ENCODE assay signal across 8 cellular contexts in genomic region chr7:33129806-33130153, GRCh38. TPM values are rescaled to one million over a fixed set of nuclear protein-coding genes. Genes with fewer than 3 reads are reported as not detected.
DNase-seq lines count a peak whose midpoint lies in the region; ATAC-seq, FAIRE-seq and TF ChIP-seq lines count a peak whose summit lies in the region.

No MANE protein-coding gene starts in this region.

- H3K9me2 ChIP-seq in GM23338 (ENCODE audit: insufficient read depth) (no peaks in the 10 kb centered on the region), hepatocyte (replicated peaks; ENCODE audit: insufficient read depth) (no peaks in the 10 kb centered on the region)

- H3K79me2 ChIP-seq in GM23338 (replicated peaks; ENCODE audit: insufficient read depth) (no peaks in the 10 kb centered on the region), hepatocyte (peaks cover 22% of the 10 kb centered on the region)

- H3K4me3 Mint-ChIP-seq in GM23338 = peak overlapping the region; percentile 98
- H3K4me3 Mint-ChIP-seq in activated T-helper 17 cell treated with anti-CD3 and anti-CD28 coated beads, Interleukin-2, amount 50 U/mL, for 72 hours = peak overlapping the region; percentile 95

- H3K9me3 ChIP-seq in hepatocyte (ENCODE audit: low read depth) (no peaks in the 10 kb centered on the region), small intestine (ENCODE audit: control insufficient read depth, low read depth) (no peaks in the 10 kb centered on the region)

- no peaks in the 10 kb centered on the region for H3F3A ChIP-seq in GM23338 (replicated peaks; ENCODE audit: low read depth)

- TF ChIP-seq CTCF in 22Rv1 (IDR thresholded peaks at IDR 0.05) = no peak
- no peak for TF ChIP-seq CTCF in GM23338 (conservative IDR thresholded peaks at IDR 0.05; ENCODE audit: low read depth in 2 of 2)
- no peak for TF ChIP-seq CTCF in hepatocyte (IDR thresholded peaks at IDR 0.05; ENCODE audit: poor library complexity)

- peak overlapping the region; percentile 91 for H3K4me2 ChIP-seq in GM23338
- H3K4me2 ChIP-seq in hepatocyte = peak overlapping the region; percentile 86

- peak overlapping the region; percentile 91 for H3K27ac Mint-ChIP-seq in GM23338
- peak overlapping the region; percentile 90 for H3K27ac Mint-ChIP-seq in activated T-helper 17 cell treated with anti-CD3 and anti-CD28 coated beads, Interleukin-2, amount 50 U/mL, for 72 hours

- H3K4me1 ChIP-seq in GM23338 (ENCODE audit: insufficient read depth) (peaks cover 6% of the 10 kb centered on the region; the same call in 1 of the 2 replicates), hepatocyte (ENCODE audit: insufficient read depth) (peaks cover 5% of the 10 kb centered on the region), small intestine (ENCODE audit: control insufficient read depth in 2 of 2, insufficient read depth in 1 of 2, low read depth in 1 of 2, low read length in 1 of 2) (no peaks in the 10 kb centered on the region)

- H3K36me3 ChIP-seq in GM23338 (ENCODE audit: insufficient read depth) (no peaks in the 10 kb centered on the region), hepatocyte (replicated peaks; ENCODE audit: insufficient read depth, low read depth) (no peaks in the 10 kb centered on the region), small intestine (ENCODE audit: control insufficient read depth in 2 of 2, insufficient read depth in 2 of 2, low read length in 2 of 2) (no peaks in the 10 kb centered on the region)

- WGBS in hepatocyte (ENCODE audit: low lambda C conversion rate, missing lambda C conversion rate) = 2% methylated on average over 11 of the region's 11 CpGs
- WGBS in small intestine, 3 donors = 0% methylated on average over 11 of the region's 11 CpGs

- peak overlapping the region; percentile 76 for H3K4me3 ChIP-seq in GM23338
- H3K4me3 ChIP-seq in hepatocyte = peak overlapping the region; percentile 66
- H3K4me3 ChIP-seq in small intestine (ENCODE audit: low read depth in 1 of 2, low read length in 2 of 2) = peak overlapping the region; percentile 39 to 88

- H3K4me1 Mint-ChIP-seq in GM23338 = peaks cover 8% of the 10 kb centered on the region
- peaks cover 6% of the 10 kb centered on the region for H3K4me1 Mint-ChIP-seq in activated T-helper 17 cell treated with anti-CD3 and anti-CD28 coated beads, Interleukin-2, amount 50 U/mL, for 72 hours

- DNase-seq in GM23338 (ENCODE audit: low spot score) (no peak), hepatocyte (ENCODE audit: low spot score) (peak; percentile 12), small intestine (peak; percentile 8), iPS-NIHi7 (ENCODE audit: extremely low spot score) (no peak), OCI-M1 (lab: John Stamatoyannopoulos, UW) (no peak)
- no peak for DNase-seq in stimulated activated CD4-positive, alpha-beta T cell treated with anti-CD3 and anti-CD28 coated beads, Interleukin-2, amount 100 ng/mL, for 48 hours

- H3K36me3 Mint-ChIP-seq in GM23338 (ENCODE audit: low read depth) = no peaks in the 10 kb centered on the region
- H3K36me3 Mint-ChIP-seq in activated T-helper 17 cell treated with anti-CD3 and anti-CD28 coated beads, Interleukin-2, amount 50 U/mL, for 72 hours (ENCODE audit: low read depth) = no peaks in the 10 kb centered on the region

- H4K20me1 ChIP-seq in GM23338 (replicated peaks; ENCODE audit: insufficient read depth) (no peaks in the 10 kb centered on the region), hepatocyte (ENCODE audit: insufficient read depth, poor library complexity, severe bottlenecking) (no peaks in the 10 kb centered on the region)

- no peak for FAIRE-seq in small intestine (lab: Jason Lieb, UNC)

- no peaks in the 10 kb centered on the region for H3K27me3 Mint-ChIP-seq in GM23338 (ENCODE audit: insufficient read depth, low read depth, poor library complexity)
- H3K27me3 Mint-ChIP-seq in activated T-helper 17 cell treated with anti-CD3 and anti-CD28 coated beads, Interleukin-2, amount 50 U/mL, for 72 hours = no peaks in the 10 kb centered on the region

- H3K27me3 ChIP-seq in GM23338 (ENCODE audit: insufficient read depth) = no peaks in the 10 kb centered on the region
- no peaks in the 10 kb centered on the region for H3K27me3 ChIP-seq in hepatocyte
- no peaks in the 10 kb centered on the region for H3K27me3 ChIP-seq in small intestine (ENCODE audit: control insufficient read depth in 2 of 2, insufficient read depth in 2 of 2, low read length in 2 of 2)

- peak overlapping the region; percentile 99 for H2AFZ ChIP-seq in GM23338
- H2AFZ ChIP-seq in hepatocyte = peak overlapping the region; percentile 76

- H3K9me3 Mint-ChIP-seq in GM23338 = no peaks in the 10 kb centered on the region
- H3K9me3 Mint-ChIP-seq in activated T-helper 17 cell treated with anti-CD3 and anti-CD28 coated beads, Interleukin-2, amount 50 U/mL, for 72 hours = no peaks in the 10 kb centered on the region

- peak overlapping the region; percentile 75 for H3K27ac ChIP-seq in 22Rv1
- H3K27ac ChIP-seq in GM23338 (ENCODE audit: low read depth) = no peak overlapping the region
- H3K27ac ChIP-seq in hepatocyte = peak overlapping the region; percentile 73
- peak overlapping the region; percentile 48 to 94 for H3K27ac ChIP-seq in small intestine (ENCODE audit: low read depth in 1 of 2, low read length in 1 of 2)

- ATAC-seq in GM23338 = no peak
- ATAC-seq in activated T-helper 17 cell treated with anti-CD3 and anti-CD28 coated beads, Interleukin-2, amount 50 U/mL, for 72 hours (replicated peaks) = no peak

TF ChIP-seq in GM23338, 12 proteins besides CTCF, POLR2A, EP300 and RAD21:
- TF ChIP-seq CREB1 (CRISPR knock-in tag; IDR thresholded peaks at IDR 0.05; ENCODE audit: low read depth) (no peak), ZNF331 (CRISPR knock-in tag; IDR thresholded peaks at IDR 0.05; ENCODE audit: low read depth) (no peak), ZNF114 (CRISPR knock-in tag; IDR thresholded peaks at IDR 0.05) (no peak), REST (IDR thresholded peaks at IDR 0.05; ENCODE audit: unreplicated experiment) (no peak), POLR2AphosphoS5 (IDR thresholded peaks at IDR 0.05; ENCODE audit: low read depth) (no peak), EZH2phosphoT487 (IDR thresholded peaks at IDR 0.05; ENCODE audit: unreplicated experiment) (no peak), NANOG (IDR thresholded peaks at IDR 0.05; ENCODE audit: borderline replicate concordance) (no peak)

RNA-seq across cellular contexts. Expression of gene BBS9, which starts 0.4 kb away (rescaled TPM):
- total RNA-seq in GM23338 (2014; rRNA removed; shearing (Covaris generic)) = 66.1 and 69.6 TPM in 2 replicates
- polyA plus RNA-seq in GM23338 (2016; fragmentation: Nextera tagmentation; extraction: Ambion mirVana) (21.9 and 27.2 TPM in 2 replicates), hepatocyte (10.1 and 10.5 TPM in 2 replicates), small intestine (1 to 10 TPM; 2.0 to 3.5 (median 2.4) TPM)
- total RNA-seq in activated T-helper 17 cell treated with anti-CD3 and anti-CD28 coated beads, Interleukin-2, amount 50 U/mL, for 72 hours = 10 to 100 TPM; 11.3 to 14.4 TPM
- total RNA-seq in hepatocyte = 12.3 and 13.1 TPM in 2 replicates

RNA-seq across cellular contexts. Expression of gene RP9, which starts 20.6 kb away (rescaled TPM):
- 3.3 and 8.7 TPM in 2 replicates for total RNA-seq in GM23338 (2014; rRNA removed; shearing (Covaris generic))
- polyA plus RNA-seq in GM23338 (2016; fragmentation: Nextera tagmentation; extraction: Ambion mirVana) (40.8 and 43.2 TPM in 2 replicates), hepatocyte (18.0 and 18.7 TPM in 2 replicates), small intestine (10 to 100 TPM in 2 of 3 donors, 1 to 10 TPM in 1; 9.6 to 37.0 (median 32.4) TPM)
- 10 to 100 TPM in 1 of 2 donors, 1 to 10 TPM in 1; 5.2 to 11.2 TPM for total RNA-seq in activated T-helper 17 cell treated with anti-CD3 and anti-CD28 coated beads, Interleukin-2, amount 50 U/mL, for 72 hours
- 7.9 and 12.5 TPM in 2 replicates for total RNA-seq in hepatocyte

Comparison
In these comparisons a context has a peak if more than half of its experiments do, and no peak if none do; other contexts are left out.
1. DNase-seq: peak in hepatocyte (single experiment) and small intestine (single experiment); none in GM23338 (single experiment), iPS-NIHi7 (single experiment), OCI-M1 (single experiment) and stimulated activated CD4-positive, alpha-beta T cell treated with anti-CD3 and anti-CD28 coated beads, Interleukin-2, amount 100 ng/mL, for 48 hours (0 of 2).
2. Peak in every context shown above with its lines, with median percentiles within 50 percentile points of each other: H3K4me3 ChIP-seq.